23 cellular contexts compared by ENCODE assay signal in the genomic region with DNA sequence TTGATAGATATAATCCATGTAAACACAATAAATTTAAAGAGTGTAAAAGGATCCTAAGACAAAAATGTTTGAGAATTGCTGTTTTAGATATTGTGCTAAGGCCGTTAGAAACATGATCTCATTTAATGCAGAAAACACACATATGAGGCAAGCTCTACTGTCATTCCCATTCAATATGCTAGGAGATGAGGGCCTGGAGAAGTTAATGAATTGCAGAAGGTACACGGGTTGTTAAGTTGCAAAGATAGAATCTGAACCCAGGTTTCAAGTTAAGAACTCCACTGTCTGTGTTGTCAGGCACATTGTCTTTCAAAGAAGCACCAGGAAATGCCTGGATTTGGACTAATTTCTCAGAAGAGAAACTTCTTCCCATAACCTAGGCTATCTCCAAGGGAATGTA.
"Had no signal": no experiment of that assay in that cellular context is flagged by ENCODE, and none has a peak within 500 bp of the region (broad histone marks: within the 10 kb centered on the region; RNA-seq: fewer than 3 reads in every experiment).

No MANE protein-coding gene starts in this region.

- FAIRE-seq: bronchial epithelial cell, K562, TTC549 had no signal

- ATAC-seq: activated CD8-positive, alpha-beta T cell treated with anti-CD3 and anti-CD28 coated beads for 36 hours; activated naive CD4-positive, alpha-beta T cell treated with anti-CD3 and anti-CD28 coated beads, Interleukin-2, amount 50 U/mL, for 72 hours; activated T-cell treated with anti-CD3 and anti-CD28 coated beads, Interleukin-2, amount 50 U/mL, for 4 hours; K562; Panc1 had no signal

- H3K9ac ChIP-seq: SK-N-SH had no signal

- H3K9me3 ChIP-seq: adrenal gland, SJSA1, SK-N-SH had no signal

- DNase-seq: activated CD4-positive, alpha-beta T cell treated with anti-CD3 and anti-CD28 coated beads, Interleukin-2, amount 10 ng/mL, durations not matched to agents 24 days and 14 days; activated CD4-positive, alpha-beta T cell treated with anti-CD3 and anti-CD28 coated beads, Interleukin-2, amount 50 U/mL, for 4 hours; activated CD8-positive, alpha-beta T cell treated with anti-CD3 and anti-CD28 coated beads for 36 hours; activated gamma-delta T cell treated with Interleukin-2 at 50 U/mL for 16 hours; activated naive CD4-positive, alpha-beta T cell treated with anti-CD3 and anti-CD28 coated beads for 36 hours; activated T-cell treated with anti-CD3 and anti-CD28 coated beads, Interleukin-2, amount 50 U/mL, for 4 hours; adrenal gland; anterior cingulate cortex; central memory CD4-positive, alpha-beta T cell; NCI-H1105; NCI-H1417 treated with DMSO at 0.1 percent for 48 hours; NCI-H187 treated with DMSO at 0.1 percent for 48 hours; NCI-H2081 treated with DMSO at 0.1 percent for 48 hours; NCI-H345; NCI-H524 treated with DMSO at 0.1 percent for 48 hours; SHP77 treated with DMSO at 0.1 percent for 48 hours; SK-N-SH had no signal

- H3K4me3 ChIP-seq: adrenal gland, K562, SJSA1 had no signal

- H3K4me1 ChIP-seq: adrenal gland, SJSA1 had no signal

- H3K27ac ChIP-seq: adrenal gland, SJSA1 had no signal

- H3K36me3 ChIP-seq: adrenal gland, SJSA1 had no signal
